9 cellular contexts compared by ENCODE assay signal in genomic region chr1:66445492-66446181, GRCh38.
DNase-seq lines count a peak whose midpoint lies in the region; ATAC-seq and TF ChIP-seq lines count a peak whose summit lies in the region.
"Had no signal": no experiment of that assay in that cellular context is flagged by ENCODE, and none has a peak within 500 bp of the region (broad histone marks: within the 10 kb centered on the region; RNA-seq: fewer than 3 reads in every experiment).

No MANE protein-coding gene starts in this region.

- TF ChIP-seq CTCF in hepatocyte (IDR thresholded peaks at IDR 0.05; ENCODE audit: poor library complexity), result no peak

- no peaks in the 10 kb centered on the region for H3K9me2 ChIP-seq in hepatocyte (replicated peaks; ENCODE audit: insufficient read depth)

- peak overlapping the region; percentile 45 to 81 (median 72); a peak in 21 of 22 replicates for H3K27ac ChIP-seq in BLaER1 treated with 17β-estradiol and CSF1 and Interleukin-3, amounts not matched to agents 10 nM and 100 nM
- no peak overlapping the region for H3K27ac ChIP-seq in hepatocyte
- H3K27ac ChIP-seq: thoracic aorta had no signal

- 88% methylated on average over 5 of the region's 5 CpGs for WGBS in hepatocyte (ENCODE audit: low lambda C conversion rate, missing lambda C conversion rate)

- ATAC-seq in GM19463 (IDR thresholded peaks at IDR 0.05; ENCODE audit: unreplicated experiment) (peak; percentile 81), HG03520 (IDR thresholded peaks at IDR 0.05; ENCODE audit: unreplicated experiment) (peak; percentile 80)

- H3K9ac ChIP-seq in BLaER1 treated with 17β-estradiol and CSF1 and Interleukin-3, amounts not matched to agents 10 nM and 100 nM, result peak overlapping the region; percentile 9 to 67 (median 56); a peak in 18 of 22 replicates

- no peaks in the 10 kb centered on the region for H3K27me3 ChIP-seq in BLaER1 treated with 17β-estradiol and CSF1 and Interleukin-3, amounts not matched to agents 10 nM and 100 nM
- H3K27me3 ChIP-seq in hepatocyte, result no peaks in the 10 kb centered on the region

- peak overlapping the region; percentile 62 for H2AFZ ChIP-seq in hepatocyte

- peaks cover 14 to 28% (median 20%) of the 10 kb centered on the region in 10 experiments for H3K4me1 ChIP-seq in BLaER1 treated with 17β-estradiol and CSF1 and Interleukin-3, amounts not matched to agents 10 nM and 100 nM
- H3K4me1 ChIP-seq in hepatocyte (ENCODE audit: insufficient read depth), result peaks cover 3% of the 10 kb centered on the region

- H3K9me3 ChIP-seq in BLaER1 treated with 17β-estradiol and CSF1 and Interleukin-3, amounts not matched to agents 10 nM and 100 nM (replicated peaks in 1 of 11), result no peaks in the 10 kb centered on the region
- H3K9me3 ChIP-seq in hepatocyte (ENCODE audit: low read depth), result no peaks in the 10 kb centered on the region
- H3K9me3 ChIP-seq: thoracic aorta had no signal

- H3K79me2 ChIP-seq in hepatocyte, result no peaks in the 10 kb centered on the region

- H3K4me3 ChIP-seq in BLaER1 treated with 17β-estradiol and CSF1 and Interleukin-3, amounts not matched to agents 10 nM and 100 nM, result no peak overlapping the region
- no peak overlapping the region for H3K4me3 ChIP-seq in hepatocyte
- H3K4me3 ChIP-seq: thoracic aorta had no signal

- H4K20me1 ChIP-seq in BLaER1 treated with 17β-estradiol and CSF1 and Interleukin-3, amounts not matched to agents 10 nM and 100 nM, result no peaks in the 10 kb centered on the region
- H4K20me1 ChIP-seq in hepatocyte (ENCODE audit: insufficient read depth, poor library complexity, severe bottlenecking), result no peaks in the 10 kb centered on the region

- DNase-seq in activated CD8-positive, alpha-beta memory T cell treated with anti-CD3 and anti-CD28 coated beads for 24 hours, result peak; percentile 75
- DNase-seq in hepatocyte (ENCODE audit: low spot score) (no peak), D341Med (ENCODE audit: low spot score) (no peak), NCI-H446 (lab: John Stamatoyannopoulos, UW) (no peak)
- peak in 2 of 3 donors; percentile 14 to 15 for DNase-seq in stimulated activated CD4-positive, alpha-beta T cell treated with anti-CD3 and anti-CD28 coated beads, TNF-alpha, amount 100 ng/mL, for 1 hour (ENCODE audit: low read depth in 3 of 3, low spot score in 1 of 3)

- H3K36me3 ChIP-seq in BLaER1 treated with 17β-estradiol and CSF1 and Interleukin-3, amounts not matched to agents 10 nM and 100 nM, result no peaks in the 10 kb centered on the region
- H3K36me3 ChIP-seq in hepatocyte (replicated peaks; ENCODE audit: insufficient read depth, low read depth), result no peaks in the 10 kb centered on the region
- H3K36me3 ChIP-seq: thoracic aorta had no signal

- H3K4me2 ChIP-seq in BLaER1 treated with 17β-estradiol and CSF1 and Interleukin-3, amounts not matched to agents 10 nM and 100 nM, result peak overlapping the region; percentile 43 to 84 (median 60)
- no peak overlapping the region for H3K4me2 ChIP-seq in hepatocyte

Comparison
In these comparisons a context has a peak if more than half of its experiments do, and no peak if none do; other contexts are left out.
1. DNase-seq: peak in activated CD8-positive, alpha-beta memory T cell treated with anti-CD3 and anti-CD28 coated beads for 24 hours (single experiment) and stimulated activated CD4-positive, alpha-beta T cell treated with anti-CD3 and anti-CD28 coated beads, TNF-alpha, amount 100 ng/mL, for 1 hour (2 of 3); none in hepatocyte (single experiment), D341Med (single experiment) and NCI-H446 (0 of 2).